9 cellular contexts compared by ENCODE assay signal in the genomic region with DNA sequence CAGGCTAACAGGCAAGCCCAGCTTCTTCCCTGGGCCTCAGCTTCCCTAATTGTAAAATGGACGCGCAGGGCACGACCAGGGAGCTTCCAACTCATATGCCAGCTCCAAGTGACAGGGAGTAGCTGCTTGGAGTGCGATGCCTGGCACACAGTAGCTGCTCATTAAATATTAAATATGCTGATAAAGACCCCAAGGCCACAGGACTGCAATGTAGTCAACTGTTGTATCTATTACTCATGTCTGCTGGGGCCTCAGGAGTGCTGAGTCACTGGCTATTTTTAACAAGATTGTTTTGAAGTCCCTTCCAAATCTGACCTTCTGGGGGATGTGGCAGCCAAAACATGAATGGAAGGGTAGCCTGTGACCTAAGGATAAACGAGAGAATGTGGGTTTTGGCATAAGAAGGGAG. TPM values are rescaled to one million over a fixed set of nuclear protein-coding genes. Genes with fewer than 3 reads are reported as not detected.
DNase-seq lines count a peak whose midpoint lies in the region; ATAC-seq and TF ChIP-seq lines count a peak whose summit lies in the region.
"Had no signal": no experiment of that assay in that cellular context is flagged by ENCODE, and none has a peak within 500 bp of the region (broad histone marks: within the 10 kb centered on the region; RNA-seq: fewer than 3 reads in every experiment).

No MANE protein-coding gene starts in this region.

- TF ChIP-seq CTCF in Panc1 (IDR thresholded peaks at IDR 0.05), result no peak

- POLR2A ChIA-PET in Panc1 (lab: Charles Lee), result no interaction called here

- BruUV-seq in Panc1 (replicated peaks; lab: Mats Ljungman, UMichigan), result no TSS peak

- H3K4me1 ChIP-seq in Panc1 (ENCODE audit: control insufficient read depth, insufficient read depth, low read length), result no peaks in the 10 kb centered on the region; the same call in 1 of the 2 replicates
- peaks cover 7 to 17% of the 10 kb centered on the region in 2 donors for H3K4me1 ChIP-seq in esophagus (ENCODE audit: control insufficient read depth in 2 of 2, insufficient read depth in 2 of 2, low read length in 1 of 2)

- CTCF ChIA-PET in Panc1 (lab: Charles Lee), result interaction anchor here (0.6 kb wide), 1 partner anchor 310 kb away, joined by 3 read pairs; no protein-coding TSS in a partner anchor

- intact Hi-C loops in Panc1 (cut with micrococcal nuclease; ENCODE audit: unreplicated experiment), result no loop called here

- 61 to 67% methylated on average over 5 of the region's 5 CpGs for WGBS in esophagus, 2 donors

- peak; percentile 32; the same call in 1 of the 2 replicates for ATAC-seq in Panc1
- ATAC-seq in GM21381 (IDR thresholded peaks at IDR 0.05; ENCODE audit: unreplicated experiment), result no peak

- no peak overlapping the region for H3K27ac ChIP-seq in Panc1 (ENCODE audit: low read length)
- H3K27ac ChIP-seq in esophagus (ENCODE audit: low read depth in 2 of 2, low read length in 1 of 2), result peak overlapping the region; percentile 61 to 63

- H3K4me3 ChIP-seq in Panc1 (ENCODE audit: low read depth in 2 of 2, low read length in 2 of 2), result no peak overlapping the region
- H3K4me3 ChIP-seq in esophagus (ENCODE audit: low read depth in 1 of 2, low read length in 2 of 2), result no peak overlapping the region

- in situ Hi-C loops in Panc1 (cut with HindIII; ENCODE audit: low pct_unique_long_range_greater_than_20kb, low sequenced_read_pairs), result no loop called here

- H3K36me3 ChIP-seq in Panc1 (ENCODE audit: control insufficient read depth, insufficient read depth, low read length), result no peaks in the 10 kb centered on the region
- H3K36me3 ChIP-seq in esophagus (ENCODE audit: control insufficient read depth in 2 of 2, insufficient read depth in 2 of 2, low read length in 1 of 2), result peaks cover 24 to 51% of the 10 kb centered on the region in 2 donors

- H3K27me3 ChIP-seq in Panc1 (ENCODE audit: control insufficient read depth, insufficient read depth, low read length), result no peaks in the 10 kb centered on the region
- H3K27me3 ChIP-seq in esophagus (ENCODE audit: control insufficient read depth in 1 of 2, insufficient read depth in 2 of 2, low read length in 2 of 2), result no peaks in the 10 kb centered on the region

- H3K9me3 ChIP-seq in Panc1 (ENCODE audit: control insufficient read depth, insufficient read depth, low read depth, low read length) (no peaks in the 10 kb centered on the region), esophagus (ENCODE audit: control insufficient read depth in 2 of 2, insufficient read depth in 1 of 2, low read depth in 1 of 2, low read length in 1 of 2) (no peaks in the 10 kb centered on the region)

- DNase-seq in EH (ENCODE audit: low read depth), result peak; percentile 93
- no peak for DNase-seq in Panc1 (ENCODE audit: low read depth, low spot score)
- peak; percentile 34 for DNase-seq in pons (ENCODE audit: low spot score)
- no peak for DNase-seq in stimulated activated CD4-positive, alpha-beta T cell treated with anti-CD3 and anti-CD28 coated beads, Interleukin-1b, Interleukin-23, amount 100 ng/mL, for 48 hours
- no peak for DNase-seq in SW480 (ENCODE audit: low spot score)
- no peak for DNase-seq in stimulated activated CD4-positive, alpha-beta T cell treated with anti-CD3 and anti-CD28 coated beads, Interleukin-15, amount 100 ng/mL, for 24 hours

RNA-seq across cellular contexts. Expression of a gene that starts 17.7 kb away (rescaled TPM):
- total RNA-seq in Panc1 (2021; ENCODE audit: unreplicated experiment), result 81.9 TPM
- 122 TPM for polyA plus RNA-seq in Panc1 (2012; ENCODE audit: insufficient read length)
- polyA plus RNA-seq in esophagus, result 100 to 1,000 TPM in 1 of 2 donors, 10 to 100 TPM in 1; 68.3 to 140 TPM

RNA-seq across cellular contexts. Expression of a gene that starts 42.7 kb away (rescaled TPM):
- total RNA-seq in Panc1 (2021; ENCODE audit: unreplicated experiment), result 8.5 TPM
- polyA plus RNA-seq in Panc1 (2012; ENCODE audit: insufficient read length), result 8.7 TPM
- polyA plus RNA-seq in esophagus, result 100 to 1,000 TPM; 143 to 277 TPM
- total RNA-seq: T-helper 2 cell treated with Interferon-gamma antibody and Interleukin-4, amounts not matched to agents 100 ng/mL and 5 ng/mL, for 36 hours had no signal

Comparison
In these comparisons a context has a peak if more than half of its experiments do, and no peak if none do; other contexts are left out.
1. DNase-seq: peak in EH (single experiment) and pons (single experiment); none in Panc1 (single experiment), stimulated activated CD4-positive, alpha-beta T cell treated with anti-CD3 and anti-CD28 coated beads, Interleukin-1b, Interleukin-23, amount 100 ng/mL, for 48 hours (single experiment), SW480 (single experiment) and stimulated activated CD4-positive, alpha-beta T cell treated with anti-CD3 and anti-CD28 coated beads, Interleukin-15, amount 100 ng/mL, for 24 hours (single experiment).